ENCODE assay signal across 9 cellular contexts in the genomic region with DNA sequence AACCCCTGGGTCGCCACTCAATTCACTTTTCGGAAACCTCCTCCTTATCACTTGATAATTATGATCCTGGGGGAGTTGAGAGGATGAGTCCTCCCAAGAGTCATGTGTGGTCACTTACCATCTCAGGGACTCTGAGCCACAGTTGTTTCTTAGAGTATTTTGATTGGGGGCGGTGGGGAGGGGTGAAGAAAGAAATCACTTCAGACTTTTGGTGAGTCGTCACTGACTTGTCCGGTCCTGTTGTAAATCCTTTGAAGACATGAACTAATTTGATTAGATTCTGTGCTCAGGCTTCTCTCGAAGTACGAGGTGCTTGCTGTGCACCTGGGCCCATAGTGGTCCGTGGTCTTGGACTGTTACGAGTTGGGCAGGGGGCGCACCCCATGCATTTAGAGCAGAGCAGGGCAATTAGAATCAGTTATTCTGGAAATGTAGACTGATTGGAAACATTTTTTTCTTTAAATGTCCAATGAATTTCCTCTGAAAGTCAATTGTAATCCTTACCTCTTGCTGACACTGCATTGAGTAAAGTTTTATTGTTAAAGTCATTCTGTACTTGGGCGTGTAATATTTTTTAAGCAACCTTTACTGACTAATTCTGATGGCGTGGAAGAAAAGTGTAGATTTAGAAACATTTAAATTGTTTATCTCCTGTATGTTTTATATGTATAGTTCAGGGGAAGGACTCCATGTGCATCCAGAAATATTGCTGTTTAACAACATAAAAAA.
A peak's percentile ranks its signal among the peaks of the same experiment; 100 is the strongest.
DNase-seq lines count a peak whose midpoint lies in the region; ATAC-seq and TF ChIP-seq lines count a peak whose summit lies in the region.
"Had no signal": no experiment of that assay in that cellular context is flagged by ENCODE, and none has a peak within 500 bp of the region (broad histone marks: within the 10 kb centered on the region; RNA-seq: fewer than 3 reads in every experiment).

No MANE protein-coding gene starts in this region.

- no peak overlapping the region for H2BK120ac ChIP-seq in mesenchymal stem cell (ENCODE audit: low read depth, low read length)

- no peak overlapping the region for H2AK5ac ChIP-seq in mesenchymal stem cell (ENCODE audit: low read length, severe bottlenecking)

- H2BK15ac ChIP-seq in mesenchymal stem cell (ENCODE audit: low read depth, poor library complexity, severe bottlenecking) = no peak overlapping the region

- TF ChIP-seq CTCF in HFFc6 (IDR thresholded peaks at IDR 0.05) = no peak
- no peak for TF ChIP-seq CTCF in thyroid gland (IDR thresholded peaks at IDR 0.05)

- 83% methylated on average over 9 of the region's 12 CpGs for WGBS in mesenchymal stem cell
- 93 to 94% methylated on average over 12 of the region's 12 CpGs for WGBS in thyroid gland, 2 donors

- ATAC-seq in activated T-helper 17 cell treated with anti-CD3 and anti-CD28 coated beads, Interleukin-2, amount 50 U/mL, for 72 hours (replicated peaks) = no peak
- no peak for ATAC-seq in GM21576 (IDR thresholded peaks at IDR 0.05; ENCODE audit: unreplicated experiment)
- no peak for ATAC-seq in GM18861 (IDR thresholded peaks at IDR 0.05; ENCODE audit: unreplicated experiment)

- H3K4me3 Mint-ChIP-seq in HFFc6 = peak overlapping the region; percentile 86
- H3K4me3 Mint-ChIP-seq in activated T-helper 17 cell treated with anti-CD3 and anti-CD28 coated beads, Interleukin-2, amount 50 U/mL, for 72 hours = peak overlapping the region; percentile 79

- H2BK5ac ChIP-seq in mesenchymal stem cell (ENCODE audit: low read depth, low read length, poor library complexity, severe bottlenecking) = no peak overlapping the region

- peaks cover 2% of the 10 kb centered on the region for H3K36me3 Mint-ChIP-seq in HFFc6 (ENCODE audit: low read depth)
- H3K36me3 Mint-ChIP-seq in activated T-helper 17 cell treated with anti-CD3 and anti-CD28 coated beads, Interleukin-2, amount 50 U/mL, for 72 hours (ENCODE audit: low read depth) = peaks cover 21% of the 10 kb centered on the region

- H3K79me1 ChIP-seq in mesenchymal stem cell (replicated peaks; ENCODE audit: low read length, poor library complexity, severe bottlenecking) = peaks cover 14% of the 10 kb centered on the region

- H3K4me3 ChIP-seq in BLaER1 (peak overlapping the region; percentile 87), mesenchymal stem cell (ENCODE audit: insufficient read depth in 1 of 2, low read depth in 1 of 2, low read length in 2 of 2) (peak overlapping the region in 1 of 2 experiments; percentile 89), thyroid gland (replicated peaks in 1 of 3) (no peak overlapping the region)

- H3K9me3 ChIP-seq in BLaER1 (no peaks in the 10 kb centered on the region), mesenchymal stem cell (ENCODE audit: control insufficient read depth, low read length) (no peaks in the 10 kb centered on the region), thyroid gland (no peaks in the 10 kb centered on the region)

- H3K18ac ChIP-seq in mesenchymal stem cell (ENCODE audit: low read depth in 1 of 2, low read length in 2 of 2) = no peak overlapping the region

- peaks cover 53% of the 10 kb centered on the region for H3K4me1 Mint-ChIP-seq in HFFc6 (ENCODE audit: low read depth)
- H3K4me1 Mint-ChIP-seq in activated T-helper 17 cell treated with anti-CD3 and anti-CD28 coated beads, Interleukin-2, amount 50 U/mL, for 72 hours = peaks cover 17% of the 10 kb centered on the region

- DNase-seq in HFFc6 (peak; percentile 4), mesenchymal stem cell (peak; percentile 45), NOMO-1 treated with dmso at 0.1 percent for 144 hours (lab: John Stamatoyannopoulos, UW; ENCODE audit: unreplicated experiment) (no peak), thyroid gland (no peak)
- DNase-seq: NCI-H524 had no signal

- no peaks in the 10 kb centered on the region for H3K9me3 Mint-ChIP-seq in HFFc6
- no peaks in the 10 kb centered on the region for H3K9me3 Mint-ChIP-seq in activated T-helper 17 cell treated with anti-CD3 and anti-CD28 coated beads, Interleukin-2, amount 50 U/mL, for 72 hours

- intact Hi-C loops in thyroid gland (cut with DNase I) = loop anchor here (10.0 kb wide), 1 partner anchor 784 kb away; no protein-coding TSS in a partner anchor

- H4K8ac ChIP-seq in mesenchymal stem cell (ENCODE audit: low read length) = no peak overlapping the region

- H3K27ac Mint-ChIP-seq in HFFc6 = peak overlapping the region; percentile 97
- peak overlapping the region; percentile 86 for H3K27ac Mint-ChIP-seq in activated T-helper 17 cell treated with anti-CD3 and anti-CD28 coated beads, Interleukin-2, amount 50 U/mL, for 72 hours

- peak overlapping the region; percentile 82 for H3K4me2 ChIP-seq in BLaER1
- peak overlapping the region; percentile 79 for H3K4me2 ChIP-seq in mesenchymal stem cell (ENCODE audit: low read length, poor library complexity, severe bottlenecking)

- no peak overlapping the region for H2BK12ac ChIP-seq in mesenchymal stem cell (ENCODE audit: low read length in 2 of 2)

- H3K27ac ChIP-seq in BLaER1 (0 out of 2 replicates have a peak overlapping the region, but pooled peaks have one; percentile 2), mesenchymal stem cell (ENCODE audit: low read length, poor library complexity, severe bottlenecking) (no peak overlapping the region), thyroid gland (no peak overlapping the region)

- no peak overlapping the region for H3K4ac ChIP-seq in mesenchymal stem cell (ENCODE audit: low read depth in 1 of 2, low read length in 2 of 2)

- no peaks in the 10 kb centered on the region for H4K20me1 ChIP-seq in BLaER1

- no peak overlapping the region for H3K14ac ChIP-seq in mesenchymal stem cell (ENCODE audit: low read length in 2 of 2)

- H3K23ac ChIP-seq in mesenchymal stem cell (ENCODE audit: low read length in 2 of 2) = no peak overlapping the region

- peak overlapping the region; percentile 86; the same call in 1 of the 2 replicates for H3K9ac ChIP-seq in BLaER1
- peak overlapping the region; percentile 96 for H3K9ac ChIP-seq in mesenchymal stem cell (ENCODE audit: low read length)

- H4K91ac ChIP-seq in mesenchymal stem cell (ENCODE audit: low read length) = no peak overlapping the region

- no peaks in the 10 kb centered on the region for H3K27me3 Mint-ChIP-seq in HFFc6 (ENCODE audit: insufficient read depth)
- H3K27me3 Mint-ChIP-seq in activated T-helper 17 cell treated with anti-CD3 and anti-CD28 coated beads, Interleukin-2, amount 50 U/mL, for 72 hours = no peaks in the 10 kb centered on the region

- peaks cover 28% of the 10 kb centered on the region for H3K4me1 ChIP-seq in BLaER1
- peaks cover 9% of the 10 kb centered on the region for H3K4me1 ChIP-seq in mesenchymal stem cell (ENCODE audit: control insufficient read depth, insufficient read depth, low read depth, low read length)
- H3K4me1 ChIP-seq in thyroid gland = peaks cover 9 to 11% of the 10 kb centered on the region in 2 donors

- no peak for TF ChIP-seq POLR2A in thyroid gland (IDR thresholded peaks at IDR 0.05)

- no peak overlapping the region for H2AFZ ChIP-seq in mesenchymal stem cell (ENCODE audit: low read depth, low read length)

- H3K27me3 ChIP-seq in BLaER1 = no peaks in the 10 kb centered on the region
- no peaks in the 10 kb centered on the region for H3K27me3 ChIP-seq in mesenchymal stem cell (ENCODE audit: control insufficient read depth in 1 of 2, insufficient read depth in 1 of 2, low read length in 2 of 2)
- H3K27me3 ChIP-seq in thyroid gland = no peaks in the 10 kb centered on the region

- H3K36me3 ChIP-seq in BLaER1 (peaks cover 29% of the 10 kb centered on the region), mesenchymal stem cell (ENCODE audit: control insufficient read depth in 1 of 2, insufficient read depth in 2 of 2, low read depth in 1 of 2, low read length in 2 of 2) (peaks cover 5 to 8% of the 10 kb centered on the region in 2 experiments), thyroid gland (no peaks in the 10 kb centered on the region)

Comparison
In these comparisons a context has a peak if more than half of its experiments do, and no peak if none do; other contexts are left out.
1. DNase-seq: peak in HFFc6 (single experiment) and mesenchymal stem cell (single experiment); none in NOMO-1 treated with dmso at 0.1 percent for 144 hours (single experiment) and thyroid gland (0 of 2).